9 cellular contexts compared by ENCODE assay signal in genomic region chr7:6273380-6273837, GRCh38. TPM values are rescaled to one million over a fixed set of nuclear protein-coding genes. Genes with fewer than 3 reads are reported as not detected.
DNase-seq lines count a peak whose midpoint lies in the region; ATAC-seq and TF ChIP-seq lines count a peak whose summit lies in the region.
"Had no signal": no experiment of that assay in that cellular context is flagged by ENCODE, and none has a peak within 500 bp of the region (broad histone marks: within the 10 kb centered on the region; RNA-seq: fewer than 3 reads in every experiment).

No MANE protein-coding gene starts in this region.

- no peaks in the 10 kb centered on the region for H3K27me3 ChIP-seq in A673 (replicated peaks; ENCODE audit: insufficient read depth, low read depth, low read length, poor library complexity)

- H3K27ac ChIP-seq in A673 (ENCODE audit: low read depth, low read length, poor library complexity, severe bottlenecking) = no peak overlapping the region
- H3K27ac ChIP-seq: epithelial cell of prostate had no signal

- H3K27me3 Mint-ChIP-seq in activated naive CD4-positive, alpha-beta T cell treated with anti-CD3 and anti-CD28 coated beads, Interleukin-2, amount 10 ng/mL, durations not matched to agents 7 days and 5 days = peaks cover 58% of the 10 kb centered on the region
- no peaks in the 10 kb centered on the region for H3K27me3 Mint-ChIP-seq in chondrocyte (ENCODE audit: low read depth)
- H3K27me3 Mint-ChIP-seq in type B pancreatic cell = peaks cover 5% of the 10 kb centered on the region

- H3K4me3 ChIP-seq in A673 (ENCODE audit: low read depth, low read length, poor library complexity, severe bottlenecking) = no peak overlapping the region

- peaks cover 20% of the 10 kb centered on the region for H3K4me1 Mint-ChIP-seq in activated naive CD4-positive, alpha-beta T cell treated with anti-CD3 and anti-CD28 coated beads, Interleukin-2, amount 10 ng/mL, durations not matched to agents 7 days and 5 days
- H3K4me1 Mint-ChIP-seq in chondrocyte (ENCODE audit: low read depth) (peaks cover 62% of the 10 kb centered on the region), type B pancreatic cell (ENCODE audit: unreplicated experiment) (peaks cover 44% of the 10 kb centered on the region)

- TF ChIP-seq CTCF in chondrocyte (IDR thresholded peaks at IDR 0.05) (no peak), type B pancreatic cell (conservative IDR thresholded peaks at IDR 0.05) (no peak), A673 (conservative IDR thresholded peaks at IDR 0.05; ENCODE audit: low read depth, low read length) (no peak)

- no peaks in the 10 kb centered on the region for H3K9me3 Mint-ChIP-seq in activated naive CD4-positive, alpha-beta T cell treated with anti-CD3 and anti-CD28 coated beads, Interleukin-2, amount 10 ng/mL, durations not matched to agents 7 days and 5 days
- H3K9me3 Mint-ChIP-seq in chondrocyte (ENCODE audit: low read depth) (no peaks in the 10 kb centered on the region), type B pancreatic cell (no peaks in the 10 kb centered on the region)

- no TSS peak for BruUV-seq in A673 (replicated peaks; lab: Mats Ljungman, UMichigan)

- POLR2A ChIA-PET in A673 (lab: Charles Lee; ENCODE audit: low non-redundant PET) = no interaction called here

- ATAC-seq in HG02642 (IDR thresholded peaks at IDR 0.05; ENCODE audit: poor library complexity, unreplicated experiment) = no peak

- intact Hi-C loops in A673 (cut with micrococcal nuclease; ENCODE audit: unreplicated experiment) = loop anchor here (5.0 kb wide), 1 partner anchor 111 kb away; no protein-coding TSS in a partner anchor

- H3K36me3 ChIP-seq in A673 (ENCODE audit: insufficient read depth, low read length, poor library complexity, severe bottlenecking) = no peaks in the 10 kb centered on the region

- H3K36me3 Mint-ChIP-seq in activated naive CD4-positive, alpha-beta T cell treated with anti-CD3 and anti-CD28 coated beads, Interleukin-2, amount 10 ng/mL, durations not matched to agents 7 days and 5 days = peaks cover 1% of the 10 kb centered on the region
- H3K36me3 Mint-ChIP-seq in chondrocyte (ENCODE audit: low read depth) = no peaks in the 10 kb centered on the region
- no peaks in the 10 kb centered on the region for H3K36me3 Mint-ChIP-seq in type B pancreatic cell

- CTCF ChIA-PET in activated naive CD4-positive, alpha-beta T cell treated with anti-CD3 and anti-CD28 coated beads, Interleukin-2, amount 10 ng/mL, durations not matched to agents 7 days and 5 days (lab: Charles Lee) = no interaction called here
- CTCF ChIA-PET in A673 (lab: Charles Lee) = no interaction called here

- H3K27ac Mint-ChIP-seq in activated naive CD4-positive, alpha-beta T cell treated with anti-CD3 and anti-CD28 coated beads, Interleukin-2, amount 10 ng/mL, durations not matched to agents 7 days and 5 days = no peak overlapping the region
- H3K27ac Mint-ChIP-seq in chondrocyte (ENCODE audit: unreplicated experiment) (no peak overlapping the region), type B pancreatic cell (peak overlapping the region; percentile 41)

- H3K4me3 Mint-ChIP-seq in activated naive CD4-positive, alpha-beta T cell treated with anti-CD3 and anti-CD28 coated beads, Interleukin-2, amount 10 ng/mL, durations not matched to agents 7 days and 5 days = peak overlapping the region; percentile 73
- H3K4me3 Mint-ChIP-seq in chondrocyte (ENCODE audit: unreplicated experiment) (peak overlapping the region; percentile 21), type B pancreatic cell (peak overlapping the region; percentile 87)

- no peaks in the 10 kb centered on the region for H3K9me3 ChIP-seq in A673 (ENCODE audit: low read depth, low read length, poor library complexity, severe bottlenecking)

- peaks cover 6% of the 10 kb centered on the region for H3K4me1 ChIP-seq in A673 (ENCODE audit: insufficient read depth, low read length, poor library complexity, severe bottlenecking)

- no peak for DNase-seq in activated naive CD4-positive, alpha-beta T cell treated with anti-CD3 and anti-CD28 coated beads, Interleukin-2, amount 10 ng/mL, durations not matched to agents 7 days and 5 days
- DNase-seq in activated naive CD4-positive, alpha-beta T cell treated with anti-CD3 and anti-CD28 coated beads, Interleukin-2, amount 50 U/mL, for 16 hours = no peak
- DNase-seq in NCI-H748 (lab: John Stamatoyannopoulos, UW; ENCODE audit: unreplicated experiment) (peak; percentile 84), chondrocyte (ENCODE audit: low spot score) (no peak), type B pancreatic cell (ENCODE audit: extremely low spot score, unreplicated experiment) (no peak), A673 (ENCODE audit: low spot score) (no peak)
- DNase-seq in stimulated activated naive CD4-positive, alpha-beta T cell (lab: John Stamatoyannopoulos, UW) = no peak

RNA-seq across cellular contexts. Expression of gene CYTH3, which starts 1.0 kb away (rescaled TPM):
- 52.9 to 59.7 TPM (median 58.4 TPM) in 3 replicates for total RNA-seq in chondrocyte
- total RNA-seq in type B pancreatic cell (ENCODE audit: low replicate concordance) = 31.1 and 36.6 TPM in 2 replicates
- 20.2 and 20.5 TPM in 2 replicates for total RNA-seq in A673 (2021)

Comparison
In these comparisons a context has a peak if more than half of its experiments do, and no peak if none do; other contexts are left out.
1. H3K4me3 Mint-ChIP-seq: peak in every context shown above with its lines; median percentile 87 in type B pancreatic cell; 73 in activated naive CD4-positive, alpha-beta T cell treated with anti-CD3 and anti-CD28 coated beads, Interleukin-2, amount 10 ng/mL, durations not matched to agents 7 days and 5 days; 21 in chondrocyte.